In the genomic region with DNA sequence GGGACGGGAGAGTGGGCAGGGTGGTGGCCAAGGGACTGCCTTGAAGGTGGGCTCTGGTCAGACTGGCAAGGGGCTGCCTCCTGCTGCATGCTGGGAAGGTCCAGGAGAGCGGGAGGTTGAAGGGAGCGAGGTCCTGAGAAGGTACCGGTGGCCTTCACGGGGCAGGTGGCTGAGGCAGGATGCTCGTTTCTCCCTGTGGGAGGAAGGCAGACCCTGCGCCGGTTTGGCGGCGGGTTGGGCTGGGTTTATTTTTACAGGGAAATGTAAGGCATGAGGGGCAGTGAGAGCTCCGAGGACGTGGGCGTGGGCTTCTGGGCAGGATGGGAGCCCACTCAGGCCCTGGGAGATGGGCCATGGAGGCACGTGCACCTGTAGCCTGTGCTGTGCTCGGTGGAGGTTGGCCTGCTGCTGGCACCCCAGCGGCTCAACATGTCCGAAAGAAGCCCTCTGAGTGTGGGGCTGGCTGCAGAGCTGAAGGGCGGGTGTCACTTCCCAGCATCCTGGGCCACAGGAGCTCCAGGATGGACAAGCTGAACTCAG, we compare ENCODE assay signal across 28 cellular contexts.
"Had no signal": no experiment of that assay in that cellular context is flagged by ENCODE, and none has a peak within 500 bp of the region (broad histone marks: within the 10 kb centered on the region; RNA-seq: fewer than 3 reads in every experiment).

No MANE protein-coding gene starts in this region.

- H3K27me3 Mint-ChIP-seq: activated CD4-positive, alpha-beta T cell treated with anti-CD3 and anti-CD28 coated beads, Interleukin-2, amount 10 ng/mL, durations not matched to agents 7 days and 5 days; activated T-cell treated with anti-CD3 and anti-CD28 coated beads, Interleukin-2, amount 50 U/mL, for 24 hours; brain had no signal

- ATAC-seq: activated CD8-positive, alpha-beta T cell treated with anti-CD3 and anti-CD28 coated beads, Interleukin-2, amount 10 ng/mL, durations not matched to agents 7 days and 5 days; activated naive CD4-positive, alpha-beta T cell treated with anti-CD3 and anti-CD28 coated beads, Interleukin-2, amount 50 U/mL, for 72 hours; PC-3 had no signal

- H3K4me3 Mint-ChIP-seq: activated CD4-positive, alpha-beta T cell treated with anti-CD3 and anti-CD28 coated beads, Interleukin-2, amount 10 ng/mL, durations not matched to agents 7 days and 5 days; activated CD8-positive, alpha-beta T cell treated with anti-CD3 and anti-CD28 coated beads, Interleukin-2, amount 10 ng/mL, durations not matched to agents 7 days and 5 days; activated naive CD4-positive, alpha-beta T cell treated with anti-CD3 and anti-CD28 coated beads for 36 hours; activated T-cell treated with anti-CD3 and anti-CD28 coated beads, Interleukin-2, amount 50 U/mL, for 24 hours; brain; T-helper 2 cell treated with Interferon-gamma antibody and Interleukin-4, amounts not matched to agents 5 μg/mL and 100 μg/mL, for 36 hours had no signal

- H3K27me3 ChIP-seq: adrenal gland, Peyer's patch had no signal

- H3K36me3 Mint-ChIP-seq: activated naive CD4-positive, alpha-beta T cell treated with anti-CD3 and anti-CD28 coated beads, Interleukin-2, amount 50 U/mL, for 72 hours had no signal

- H3K4me2 ChIP-seq: KMS-11 had no signal

- H3K9me3 Mint-ChIP-seq: activated CD4-positive, alpha-beta T cell treated with anti-CD3 and anti-CD28 coated beads, Interleukin-2, amount 10 ng/mL, durations not matched to agents 7 days and 5 days; activated naive CD4-positive, alpha-beta T cell treated with anti-CD3 and anti-CD28 coated beads for 36 hours; activated naive CD4-positive, alpha-beta T cell treated with anti-CD3 and anti-CD28 coated beads, Interleukin-2, amount 50 U/mL, for 72 hours; activated T-cell treated with anti-CD3 and anti-CD28 coated beads, Interleukin-2, amount 50 U/mL, for 24 hours; brain; T-helper 2 cell treated with Interferon-gamma antibody and Interleukin-4, amounts not matched to agents 5 μg/mL and 100 μg/mL, for 36 hours had no signal

- H3K9ac ChIP-seq: KMS-11 had no signal

- DNase-seq: activated CD4-positive, alpha-beta T cell treated with anti-CD3 and anti-CD28 coated beads, Interleukin-2, amount 10 ng/mL, durations not matched to agents 7 days and 5 days; activated CD4-positive, alpha-beta T cell treated with anti-CD3 and anti-CD28 coated beads, Interleukin-2, amount 50 U/mL, for 48 hours; activated CD8-positive, alpha-beta T cell treated with anti-CD3 and anti-CD28 coated beads, Interleukin-2, amount 10 ng/mL, durations not matched to agents 7 days and 5 days; activated gamma-delta T cell treated with Interleukin-2 at 50 U/mL for 16 hours; activated naive CD4-positive, alpha-beta T cell treated with anti-CD3 and anti-CD28 coated beads for 36 hours; activated T-cell treated with anti-CD3 and anti-CD28 coated beads, Interleukin-2, amount 50 U/mL, for 24 hours; adrenal gland; central memory CD4-positive, alpha-beta T cell; NCI-H1092 treated with DMSO at 0.1 percent for 48 hours; NCI-H1417; NCI-H146; NCI-H187 treated with DMSO at 0.1 percent for 48 hours; NCI-H2081; NCI-H2171 treated with DMSO at 0.1 percent for 48 hours; NCI-H226; NCI-H446 treated with DMSO at 0.1 percent for 48 hours; NCI-H524; NCI-H748 treated with DMSO at 0.1 percent for 48 hours; NK-92 treated with Interleukin-12 subunit alpha and Interleukin-12 subunit beta, amount 100 ng/mL, for 24 hours; PC-3; Peyer's patch; Right ventricle myocardium superior; RPMI8226; SW 1271 had no signal

- H3K9me3 ChIP-seq: adrenal gland, Peyer's patch had no signal

- H3K4me3 ChIP-seq: adrenal gland, Peyer's patch had no signal

- H3K27ac ChIP-seq: adrenal gland, KMS-11, Peyer's patch had no signal

- H3K27ac Mint-ChIP-seq: activated CD4-positive, alpha-beta T cell treated with anti-CD3 and anti-CD28 coated beads, Interleukin-2, amount 10 ng/mL, durations not matched to agents 7 days and 5 days; activated naive CD4-positive, alpha-beta T cell treated with anti-CD3 and anti-CD28 coated beads for 36 hours had no signal
